Comparison of ENCODE assay signal across 19 cellular contexts in the genomic region with DNA sequence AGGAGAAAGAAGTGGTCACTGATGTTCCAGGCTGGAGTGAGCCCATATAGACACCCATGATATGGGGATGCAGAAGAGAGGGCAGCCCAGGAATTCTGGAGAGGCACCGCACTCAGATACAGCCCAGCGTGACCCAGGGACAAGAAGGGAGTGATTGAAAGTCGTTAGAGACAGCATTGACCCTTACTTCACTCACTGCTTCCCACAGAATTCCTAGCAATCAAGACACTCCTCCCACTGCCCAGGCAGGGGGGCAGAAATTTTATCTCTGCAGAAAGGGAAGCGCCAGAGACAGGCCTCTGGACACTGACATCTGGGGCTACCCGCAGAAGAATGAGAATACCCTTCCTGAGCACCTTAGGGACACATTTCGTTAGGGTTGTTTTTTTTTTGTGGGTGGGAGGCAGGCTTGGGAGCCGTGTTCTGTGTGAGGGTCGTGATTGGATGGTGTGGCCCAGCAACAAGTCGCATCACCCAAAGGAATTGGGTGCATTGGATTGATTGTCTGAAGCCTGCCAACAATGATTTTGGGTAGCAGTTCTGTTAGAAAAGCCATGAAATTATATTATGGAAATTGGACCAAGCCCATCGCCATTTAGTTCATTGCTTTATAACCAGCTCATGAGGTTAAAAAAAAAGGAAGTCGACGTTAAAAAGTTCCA. TPM values are rescaled to one million over a fixed set of nuclear protein-coding genes. Genes with fewer than 3 reads are reported as not detected.
DNase-seq lines count a peak whose midpoint lies in the region; ATAC-seq, FAIRE-seq and TF ChIP-seq lines count a peak whose summit lies in the region.
"Had no signal": no experiment of that assay in that cellular context is flagged by ENCODE, and none has a peak within 500 bp of the region (broad histone marks: within the 10 kb centered on the region; RNA-seq: fewer than 3 reads in every experiment).

No MANE protein-coding gene starts in this region.

- H3K4ac ChIP-seq in H1 (replicated peaks; ENCODE audit: insufficient read length, low read depth, low read length) (no peak overlapping the region), mesenchymal stem cell (ENCODE audit: low read depth in 1 of 2, low read length in 2 of 2) (no peak overlapping the region)

- no peak overlapping the region for H4K5ac ChIP-seq in H1 (ENCODE audit: insufficient read length, low read depth, low read length)

- TF ChIP-seq EP300 in H1 (IDR thresholded peaks at IDR 0.05; ENCODE audit: borderline replicate concordance in 1 of 2, low read depth in 2 of 2, low read length in 2 of 2) = no peak

- H3K27me3 ChIP-seq in GM23338 (ENCODE audit: insufficient read depth) = no peaks in the 10 kb centered on the region
- no peaks in the 10 kb centered on the region for H3K27me3 ChIP-seq in H1 (replicated peaks in 1 of 4; ENCODE audit: control insufficient read depth in 3 of 4, extremely low read depth in 1 of 4, insufficient read depth in 3 of 4, low read length in 3 of 4)
- H3K27me3 ChIP-seq in mesenchymal stem cell (ENCODE audit: control insufficient read depth in 1 of 2, insufficient read depth in 1 of 2, low read length in 2 of 2) = no peaks in the 10 kb centered on the region
- H3K27me3 ChIP-seq: BLaER1 treated with 17β-estradiol and CSF1 and Interleukin-3, amounts not matched to agents 10 nM and 100 nM had no signal

- H2AK5ac ChIP-seq in H1 (ENCODE audit: low read depth, low read length) = no peak overlapping the region
- H2AK5ac ChIP-seq in mesenchymal stem cell (ENCODE audit: low read length, severe bottlenecking) = no peak overlapping the region

- no peak overlapping the region for H3K9ac ChIP-seq in H1 (replicated peaks in 1 of 4; ENCODE audit: extremely low read depth in 1 of 4, low read depth in 3 of 4, low read length in 3 of 4)
- no peak overlapping the region for H3K9ac ChIP-seq in mesenchymal stem cell (ENCODE audit: low read length)
- H3K9ac ChIP-seq: BLaER1 treated with 17β-estradiol and CSF1 and Interleukin-3, amounts not matched to agents 10 nM and 100 nM had no signal

- H3K23ac ChIP-seq in H1 (ENCODE audit: insufficient read length) = no peak overlapping the region
- no peak overlapping the region for H3K23ac ChIP-seq in mesenchymal stem cell (ENCODE audit: low read length in 2 of 2)

- WGBS in H1 (ENCODE audit: extremely low coverage in 1 of 2, insufficient coverage in 1 of 2, insufficient read length in 1 of 2, insufficient replicate concordance in 2 of 2, low coverage in 1 of 2, low lambda C conversion rate in 2 of 2, missing lambda C conversion rate in 1 of 2), 2 experiments = 75% methylated on average over 12 of the region's 12 CpGs; no CpG with 5 or more reads in 1 of the 2 experiments
- 82% methylated on average over 9 of the region's 12 CpGs for WGBS in mesenchymal stem cell

- ATAC-seq in GM23338 = peak; percentile 84
- no peak for ATAC-seq in HG02870 (IDR thresholded peaks at IDR 0.05; ENCODE audit: unreplicated experiment)
- ATAC-seq: CD8-positive, alpha-beta T cell had no signal

- H3K4me3 Mint-ChIP-seq in GM23338 = no peak overlapping the region
- H3K4me3 Mint-ChIP-seq: CD8-positive, alpha-beta T cell; H9 had no signal

- H4K91ac ChIP-seq in H1 (replicated peaks; ENCODE audit: insufficient read length, low read length) (no peak overlapping the region), mesenchymal stem cell (ENCODE audit: low read length) (no peak overlapping the region)

- TF ChIP-seq CTCF in GM23338 (conservative IDR thresholded peaks at IDR 0.05; ENCODE audit: low read depth in 2 of 2) (no peak), H1 (IDR thresholded peaks at IDR 0.05; ENCODE audit: control extremely low read depth in 1 of 3, insufficient read depth in 1 of 3, low read depth in 1 of 3, low read length in 3 of 3) (no peak)

- no peaks in the 10 kb centered on the region for H3K27me3 Mint-ChIP-seq in GM23338 (ENCODE audit: insufficient read depth, low read depth, poor library complexity)

- H3K23me2 ChIP-seq in H1 (ENCODE audit: low read depth, low read length) = no peaks in the 10 kb centered on the region; the same call in 1 of the 2 replicates

- H4K20me1 ChIP-seq in GM23338 (replicated peaks; ENCODE audit: insufficient read depth) = no peaks in the 10 kb centered on the region
- no peaks in the 10 kb centered on the region for H4K20me1 ChIP-seq in H1 (replicated peaks in 1 of 2; ENCODE audit: control insufficient read depth in 1 of 2, insufficient read depth in 2 of 2, low read length in 2 of 2)
- H4K20me1 ChIP-seq: BLaER1 treated with 17β-estradiol and CSF1 and Interleukin-3, amounts not matched to agents 10 nM and 100 nM had no signal

- H2BK12ac ChIP-seq in H1 (ENCODE audit: low read depth, low read length) = no peak overlapping the region
- H2BK12ac ChIP-seq in mesenchymal stem cell (ENCODE audit: low read length in 2 of 2) = no peak overlapping the region

- H2BK15ac ChIP-seq in H1 (ENCODE audit: low read length) = no peak overlapping the region
- H2BK15ac ChIP-seq in mesenchymal stem cell (ENCODE audit: low read depth, poor library complexity, severe bottlenecking) = no peak overlapping the region

- H3K79me2 ChIP-seq in GM23338 (replicated peaks; ENCODE audit: insufficient read depth) = no peaks in the 10 kb centered on the region
- H3K79me2 ChIP-seq in H1 (ENCODE audit: control insufficient read depth in 1 of 2, insufficient read depth in 2 of 2, low read length in 2 of 2) = no peaks in the 10 kb centered on the region

- H3K4me3 ChIP-seq in GM23338 (no peak overlapping the region), H1 (ENCODE audit: extremely low read depth in 1 of 4, insufficient read depth in 2 of 4, low read depth in 3 of 4, low read length in 4 of 4) (no peak overlapping the region), mesenchymal stem cell (ENCODE audit: insufficient read depth in 1 of 2, low read depth in 1 of 2, low read length in 2 of 2) (no peak overlapping the region)
- H3K4me3 ChIP-seq: BLaER1 treated with 17β-estradiol and CSF1 and Interleukin-3, amounts not matched to agents 10 nM and 100 nM had no signal

- no peak for TF ChIP-seq POLR2A in H1 (IDR thresholded peaks at IDR 0.05; ENCODE audit: control extremely low read depth in 1 of 2, low read depth in 2 of 2, low read length in 2 of 2)

- no peak overlapping the region for H4K8ac ChIP-seq in H1 (ENCODE audit: extremely low read depth, insufficient read depth, low read length)
- no peak overlapping the region for H4K8ac ChIP-seq in mesenchymal stem cell (ENCODE audit: low read length)

- H2AFZ ChIP-seq in GM23338 (no peak overlapping the region), H1 (ENCODE audit: low read length) (peak overlapping the region; percentile 79), mesenchymal stem cell (ENCODE audit: low read depth, low read length) (peak overlapping the region; percentile 14)

- DNase-seq in GM23338 (ENCODE audit: low spot score) = peak; percentile 12
- peak; percentile 34 for DNase-seq in NAMALWA (ENCODE audit: low spot score)
- no peak for DNase-seq in H1 (ENCODE audit: low read depth in 1 of 2, low spot score in 2 of 2)
- DNase-seq in mesenchymal stem cell = no peak
- no peak for DNase-seq in SHP77 treated with DMSO at 0.1 percent for 48 hours (lab: John Stamatoyannopoulos, UW)
- no peak for DNase-seq in NCI-H1092 treated with DMSO at 0.1 percent for 48 hours (lab: John Stamatoyannopoulos, UW)
- DNase-seq: Calu3; CD8-positive, alpha-beta T cell; DMS79 treated with DMSO at 0.1 percent for 48 hours; H9; KG1; MV-4-11; NCI-H1436; NCI-H1930; NCI-H345; NCI-H524 treated with DMSO at 0.1 percent for 48 hours; SHP77 had no signal

- H2BK120ac ChIP-seq in H1 (replicated peaks; ENCODE audit: low read depth, low read length) = no peak overlapping the region
- H2BK120ac ChIP-seq in mesenchymal stem cell (ENCODE audit: low read depth, low read length) = no peak overlapping the region

- H3K9me3 ChIP-seq in H1 (ENCODE audit: insufficient read depth in 2 of 2, low read depth in 1 of 2, low read length in 1 of 2) = no peaks in the 10 kb centered on the region
- H3K9me3 ChIP-seq in mesenchymal stem cell (ENCODE audit: control insufficient read depth, low read length) = no peaks in the 10 kb centered on the region
- H3K9me3 ChIP-seq: BLaER1 treated with 17β-estradiol and CSF1 and Interleukin-3, amounts not matched to agents 10 nM and 100 nM had no signal

- H3K4me2 ChIP-seq in GM23338 (no peak overlapping the region), H1 (ENCODE audit: insufficient read depth in 1 of 2, low read depth in 2 of 2, low read length in 2 of 2) (no peak overlapping the region), mesenchymal stem cell (ENCODE audit: low read length, poor library complexity, severe bottlenecking) (no peak overlapping the region)
- H3K4me2 ChIP-seq: BLaER1 treated with 17β-estradiol and CSF1 and Interleukin-3, amounts not matched to agents 10 nM and 100 nM had no signal

- no peaks in the 10 kb centered on the region for H3K9me2 ChIP-seq in GM23338 (ENCODE audit: insufficient read depth)

- no peaks in the 10 kb centered on the region for H3K9me3 Mint-ChIP-seq in GM23338
- H3K9me3 Mint-ChIP-seq: CD8-positive, alpha-beta T cell; H9 had no signal

- H3K79me1 ChIP-seq in H1 (ENCODE audit: low read depth, low read length) (no peaks in the 10 kb centered on the region), mesenchymal stem cell (replicated peaks; ENCODE audit: low read length, poor library complexity, severe bottlenecking) (no peaks in the 10 kb centered on the region)

- TF ChIP-seq RAD21 in H1 (IDR thresholded peaks at IDR 0.05 in 1 of 2, conservative IDR thresholded peaks at IDR 0.05 in 1 of 2; ENCODE audit: low read depth in 2 of 2, low read length in 2 of 2) = no peak

- H3K36me3 Mint-ChIP-seq in GM23338 (ENCODE audit: low read depth) = no peaks in the 10 kb centered on the region
- H3K36me3 Mint-ChIP-seq: CD8-positive, alpha-beta T cell had no signal

- no peak overlapping the region for H3K14ac ChIP-seq in H1 (ENCODE audit: insufficient read length)
- H3K14ac ChIP-seq in mesenchymal stem cell (ENCODE audit: low read length in 2 of 2) = no peak overlapping the region

- POLR2A ChIA-PET in H1 (lab: Charles Lee; ENCODE audit: partially characterized antibody) = no interaction called here

- 0 out of 3 replicates have a peak, but pooled peaks cover 2% of the 10 kb centered on the region for H3K4me1 Mint-ChIP-seq in GM23338

- H2BK5ac ChIP-seq in H1 (ENCODE audit: low read depth, low read length) (no peak overlapping the region), mesenchymal stem cell (ENCODE audit: low read depth, low read length, poor library complexity, severe bottlenecking) (no peak overlapping the region)

- H2BK20ac ChIP-seq in H1 (ENCODE audit: low read length) = no peak overlapping the region

- H3K4me1 ChIP-seq in GM23338 (ENCODE audit: insufficient read depth) (no peaks in the 10 kb centered on the region), H1 (replicated peaks in 1 of 4; ENCODE audit: control insufficient read depth in 3 of 4, insufficient read depth in 4 of 4, low read length in 3 of 4) (no peaks in the 10 kb centered on the region), mesenchymal stem cell (ENCODE audit: control insufficient read depth, insufficient read depth, low read depth, low read length) (no peaks in the 10 kb centered on the region)
- H3K4me1 ChIP-seq: BLaER1 treated with 17β-estradiol and CSF1 and Interleukin-3, amounts not matched to agents 10 nM and 100 nM had no signal

- CTCF ChIA-PET in H1 (lab: Charles Lee; ENCODE audit: partially characterized antibody) = interaction anchor here (1.3 to 3.4 kb wide), 2 partner anchors 12 kb away, joined by 4 to 14 read pairs; no protein-coding TSS in a partner anchor

- H3K36me3 ChIP-seq in GM23338 (ENCODE audit: insufficient read depth) = no peaks in the 10 kb centered on the region
- no peaks in the 10 kb centered on the region for H3K36me3 ChIP-seq in H1 (ENCODE audit: control insufficient read depth in 2 of 4, insufficient read depth in 4 of 4, low read length in 3 of 4)
- H3K36me3 ChIP-seq in mesenchymal stem cell (ENCODE audit: control insufficient read depth in 1 of 2, insufficient read depth in 2 of 2, low read depth in 1 of 2, low read length in 2 of 2) = no peaks in the 10 kb centered on the region
- H3K36me3 ChIP-seq: BLaER1 treated with 17β-estradiol and CSF1 and Interleukin-3, amounts not matched to agents 10 nM and 100 nM had no signal

- H3K18ac ChIP-seq in H1 (ENCODE audit: extremely low read depth, low read length) = no peak overlapping the region
- no peak overlapping the region for H3K18ac ChIP-seq in mesenchymal stem cell (ENCODE audit: low read depth in 1 of 2, low read length in 2 of 2)

- no peaks in the 10 kb centered on the region for H3F3A ChIP-seq in GM23338 (replicated peaks; ENCODE audit: low read depth)

- H3K56ac ChIP-seq in H1 (replicated peaks; ENCODE audit: insufficient read length, low read depth, low read length) = no peak overlapping the region

- peak; percentile 69 for FAIRE-seq in H1 (lab: Jason Lieb, UNC)

- H3K27ac Mint-ChIP-seq in GM23338 = no peak overlapping the region
- H3K27ac Mint-ChIP-seq: CD8-positive, alpha-beta T cell; H9 had no signal

- H3K27ac ChIP-seq in GM23338 (ENCODE audit: low read depth) (no peak overlapping the region), H1 (ENCODE audit: low read depth, low read length) (no peak overlapping the region), mesenchymal stem cell (ENCODE audit: low read length, poor library complexity, severe bottlenecking) (no peak overlapping the region)
- H3K27ac ChIP-seq: BLaER1 treated with 17β-estradiol and CSF1 and Interleukin-3, amounts not matched to agents 10 nM and 100 nM had no signal

RNA-seq across cellular contexts. Expression of a gene that starts 45.9 kb away (rescaled TPM):
- 31.8 and 44.4 TPM in 2 replicates for total RNA-seq in GM23338 (2014; rRNA removed; shearing (Covaris generic))
- polyA plus RNA-seq in GM23338 (2016; fragmentation: Nextera tagmentation; extraction: Ambion mirVana) (48.8 and 56.6 TPM in 2 replicates), H1 (2011; rRNA removed) (16.6 and 17.4 TPM in 2 replicates)
- 51.6 and 54.1 TPM in 2 replicates for total RNA-seq in H1 (2021; fragmentation: NEBNext Ultra II Directional; extraction: Animal tissue kit (Norgen Biotek cat#: 25700))
- 25.8 TPM for polyA plus RNA-seq in H1 (2011; cell fraction: cytosol; rRNA removed)
- 39.6 TPM for polyA plus RNA-seq in H1 (2011; cell fraction: nucleus; rRNA removed)
- polyA plus RNA-seq in H1 (2012, experiment 1 of 2) = 27.5 to 32.5 TPM (median 28.5 TPM) in 4 replicates
- 1.8 TPM for polyA plus RNA-seq in H1 (2012, experiment 2 of 2)
- 32.5 TPM for polyA plus RNA-seq in H1 (2013, experiment 1 of 2)
- polyA plus RNA-seq in H1 (2013, experiment 2 of 2) = 36.0 TPM
- polyA minus RNA-seq in H1 (2011; rRNA and poly(A)+ RNA removed) = 36.8 and 37.8 TPM in 2 replicates
- polyA minus RNA-seq in H1 (2011; cell fraction: cytosol; rRNA and poly(A)+ RNA removed) = 31.8 TPM
- polyA minus RNA-seq in H1 (2011; cell fraction: nucleus; rRNA and poly(A)+ RNA removed) = 93.7 TPM
- 10.3 TPM for polyA plus RNA-seq in mesenchymal stem cell (2013, experiment 1 of 2)
- polyA plus RNA-seq in mesenchymal stem cell (2013, experiment 2 of 2) = 8.7 TPM

Comparison
In these comparisons a context has a peak if more than half of its experiments do, and no peak if none do; other contexts are left out.
1. DNase-seq: peak in GM23338 (single experiment) and NAMALWA (single experiment); none in H1 (0 of 2), mesenchymal stem cell (single experiment), SHP77 treated with DMSO at 0.1 percent for 48 hours (single experiment) and NCI-H1092 treated with DMSO at 0.1 percent for 48 hours (single experiment).